ENCODE assay signal across 2 cellular contexts in the genomic region with DNA sequence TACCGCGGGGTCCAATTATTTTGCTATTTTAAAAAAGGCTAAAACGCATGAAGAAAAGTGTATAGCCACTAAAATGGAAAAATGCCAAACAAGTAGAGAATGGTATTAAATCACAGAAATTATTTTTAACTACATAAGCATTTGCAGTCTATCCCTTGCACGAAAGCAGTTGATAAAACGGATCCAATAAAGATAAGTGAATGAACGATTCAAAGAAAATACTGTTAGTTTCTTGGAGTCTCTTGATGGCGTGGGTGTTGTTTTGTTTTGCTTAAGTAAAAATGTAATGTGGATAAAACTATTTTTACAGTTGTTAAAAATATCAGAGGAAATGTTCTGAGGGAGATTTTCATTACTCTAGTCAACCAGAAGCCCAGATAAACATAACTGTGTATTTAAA.
TF ChIP-seq lines count a peak whose summit lies in the region.

No MANE protein-coding gene starts in this region.

TF ChIP-seq in HEK293T, 16 proteins besides CTCF, POLR2A, EP300 and RAD21:
- no peak for TF ChIP-seq BHLHE40 (IDR thresholded peaks at IDR 0.05; ENCODE audit: borderline replicate concordance)
- TF ChIP-seq LEF1 (IDR thresholded peaks at IDR 0.05; ENCODE audit: borderline replicate concordance) = no peak
- TF ChIP-seq ARNT (IDR thresholded peaks at IDR 0.05) = 0 out of 2 replicates have a peak, but pooled peaks have one; percentile 46

TF ChIP-seq in K562, 482 proteins besides CTCF, POLR2A, EP300 and RAD21:
- TF ChIP-seq BCL6 (CRISPR knock-in tag; IDR thresholded peaks at IDR 0.05) (no peak), USF2 (CRISPR knock-in tag; IDR thresholded peaks at IDR 0.05) (no peak), ZBTB33 (CRISPR knock-in tag; IDR thresholded peaks at IDR 0.05) (no peak), NFXL1 (CRISPR knock-in tag; IDR thresholded peaks at IDR 0.05) (no peak), SRSF1 (IDR thresholded peaks at IDR 0.05; ENCODE audit: low read depth, low read length) (no peak), CEBPG (CRISPR knock-in tag; IDR thresholded peaks at IDR 0.05) (no peak), CEBPG (tag; conservative IDR thresholded peaks at IDR 0.05 in 1 of 2, IDR thresholded peaks at IDR 0.05 in 1 of 2) (no peak), MYBL2 (IDR thresholded peaks at IDR 0.05; ENCODE audit: low read depth) (no peak), MYBL2 (CRISPR knock-in tag; IDR thresholded peaks at IDR 0.05; ENCODE audit: borderline replicate concordance) (no peak), ETS2 (tag; IDR thresholded peaks at IDR 0.05; ENCODE audit: borderline replicate concordance, poor library complexity, severe bottlenecking) (no peak)
- TF ChIP-seq, protein P1, sequence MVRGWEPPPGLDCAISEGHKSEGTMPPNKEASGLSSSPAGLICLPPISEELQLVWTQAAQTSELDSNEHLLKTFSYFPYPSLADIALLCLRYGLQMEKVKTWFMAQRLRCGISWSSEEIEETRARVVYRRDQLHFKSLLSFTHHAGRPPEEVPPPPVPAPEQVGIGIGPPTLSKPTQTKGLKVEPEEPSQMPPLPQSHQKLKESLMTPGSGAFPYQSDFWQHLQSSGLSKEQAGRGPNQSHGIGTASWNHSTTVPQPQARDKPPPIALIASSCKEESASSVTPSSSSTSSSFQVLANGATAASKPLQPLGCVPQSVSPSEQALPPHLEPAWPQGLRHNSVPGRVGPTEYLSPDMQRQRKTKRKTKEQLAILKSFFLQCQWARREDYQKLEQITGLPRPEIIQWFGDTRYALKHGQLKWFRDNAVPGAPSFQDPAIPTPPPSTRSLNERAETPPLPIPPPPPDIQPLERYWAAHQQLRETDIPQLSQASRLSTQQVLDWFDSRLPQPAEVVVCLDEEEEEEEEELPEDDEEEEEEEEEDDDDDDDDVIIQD (CRISPR knock-in tag; IDR thresholded peaks at IDR 0.05) = no peak
